8 cellular contexts compared by ENCODE assay signal in the genomic region with DNA sequence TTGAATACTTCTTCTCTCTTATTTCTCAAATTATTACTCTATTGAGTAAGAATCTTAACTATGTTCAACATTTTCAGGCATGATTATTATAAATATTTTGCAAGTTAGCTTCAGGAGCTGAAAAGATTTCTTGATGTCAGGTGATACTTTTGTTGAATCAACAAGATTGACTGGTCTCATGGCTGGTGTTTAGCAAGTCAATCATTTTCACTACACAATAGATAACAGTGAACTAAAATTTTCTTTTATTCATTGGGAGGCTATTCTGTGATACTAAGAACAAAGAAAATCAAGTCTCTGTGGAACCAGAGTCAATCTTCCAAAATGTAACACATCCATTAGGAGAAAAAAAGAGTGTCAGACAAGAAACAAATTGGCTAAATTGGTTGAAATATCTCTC.
"Had no signal": no experiment of that assay in that cellular context is flagged by ENCODE, and none has a peak within 500 bp of the region (broad histone marks: within the 10 kb centered on the region; RNA-seq: fewer than 3 reads in every experiment).

No MANE protein-coding gene starts in this region.

- DNase-seq: GM23248, GOT3, H7, H9, HCEC 1CT, HFFc6 had no signal

- H2AFZ ChIP-seq: GM23248, GM23338 had no signal

- H3K27ac ChIP-seq: GM23248 had no signal

- H3K9ac ChIP-seq: GM23248 had no signal

- H3K36me3 ChIP-seq: HAP-1 had no signal

- H3K4me2 ChIP-seq: GM23338 had no signal

- H3K4me3 ChIP-seq: GM23248, GM23338, HAP-1 had no signal
